In the genomic region with DNA sequence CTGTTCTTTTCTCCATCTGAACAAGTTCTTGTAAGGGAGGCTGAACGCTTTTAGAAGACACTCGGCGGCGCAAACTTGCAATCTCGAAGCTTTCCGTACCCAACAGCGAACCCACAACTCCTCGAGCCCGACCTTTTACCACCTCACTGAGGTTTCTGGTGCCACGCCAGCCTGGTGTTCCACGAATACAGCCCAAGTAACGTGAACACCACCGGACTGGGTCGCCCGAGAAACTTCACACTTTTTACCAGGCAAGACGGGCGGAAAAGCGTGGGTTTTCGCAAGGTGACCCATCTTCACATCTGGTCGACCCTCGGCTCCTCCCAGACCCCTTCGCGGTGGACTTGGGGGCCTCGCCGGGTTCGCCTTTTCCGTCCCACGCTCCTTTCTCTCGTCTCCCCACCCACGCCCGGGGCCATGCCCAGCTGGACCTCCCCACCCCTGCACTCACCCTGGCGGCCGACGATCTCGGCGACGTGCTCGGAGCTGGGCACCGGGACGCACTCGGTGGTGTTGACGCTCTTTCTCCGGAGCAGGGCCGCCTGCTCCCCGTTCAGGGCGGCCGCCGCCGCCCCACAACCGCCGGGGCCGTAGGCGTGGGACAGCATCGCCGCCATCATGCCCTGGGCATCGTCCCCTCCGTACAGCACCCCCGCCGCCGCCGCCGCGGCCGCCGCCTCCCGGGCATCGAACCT, we compare ENCODE assay signal across 8 cellular contexts. TPM values are rescaled to one million over a fixed set of nuclear protein-coding genes. Genes with fewer than 3 reads are reported as not detected.
DNase-seq lines count a peak whose midpoint lies in the region; ATAC-seq lines count a peak whose summit lies in the region.

No MANE protein-coding gene starts in this region.

- no peaks in the 10 kb centered on the region for H3K9me3 Mint-ChIP-seq in activated CD4-positive, alpha-beta memory T cell treated with anti-CD3 and anti-CD28 coated beads, Interleukin-2, amount 10 ng/mL, durations not matched to agents 7 days and 5 days

- H3K9ac ChIP-seq in HUES48 (ENCODE audit: low read depth, low read length) = peak overlapping the region; percentile 90

- CTCF ChIA-PET in activated CD4-positive, alpha-beta memory T cell treated with anti-CD3 and anti-CD28 coated beads, Interleukin-2, amount 10 ng/mL, durations not matched to agents 7 days and 5 days (lab: Charles Lee) = interaction anchor here (1.0 to 2.0 kb wide), 5 partner anchors 9 to 87 kb away, joined by 3 to 7 read pairs (median 5); no protein-coding TSS in a partner anchor

- peak overlapping the region; percentile 89 for H3K4me3 Mint-ChIP-seq in activated CD4-positive, alpha-beta memory T cell treated with anti-CD3 and anti-CD28 coated beads, Interleukin-2, amount 10 ng/mL, durations not matched to agents 7 days and 5 days

- peaks cover 41% of the 10 kb centered on the region for H3K4me1 Mint-ChIP-seq in activated CD4-positive, alpha-beta memory T cell treated with anti-CD3 and anti-CD28 coated beads, Interleukin-2, amount 10 ng/mL, durations not matched to agents 7 days and 5 days

- peaks cover 22% of the 10 kb centered on the region for H3K36me3 ChIP-seq in HUES48 (ENCODE audit: control insufficient read depth, insufficient read depth, low read length)

- H3K4me1 ChIP-seq in HUES48 (ENCODE audit: control insufficient read depth, insufficient read depth, low read length) = peaks cover 36% of the 10 kb centered on the region

- POLR2A ChIA-PET in activated CD4-positive, alpha-beta memory T cell treated with anti-CD3 and anti-CD28 coated beads, Interleukin-2, amount 10 ng/mL, durations not matched to agents 7 days and 5 days (lab: Charles Lee) = interaction anchor here (1.1 to 8.5 kb wide), 17 partner anchors 9 to 318 kb away, joined by 3 to 87 read pairs (median 14); a partner anchor contains a TSS

- H3K27me3 ChIP-seq in HUES48 (ENCODE audit: control insufficient read depth, insufficient read depth, low read length) = no peaks in the 10 kb centered on the region

- H3K9me3 ChIP-seq in HUES48 (ENCODE audit: control insufficient read depth, insufficient read depth, low read length) = no peaks in the 10 kb centered on the region

- H3K4me3 ChIP-seq in HUES48 (ENCODE audit: low read depth, low read length) = peak overlapping the region; percentile 87

- ATAC-seq in HG02870 (IDR thresholded peaks at IDR 0.05; ENCODE audit: unreplicated experiment) = no peak

- peak overlapping the region; percentile 97 for H3K27ac Mint-ChIP-seq in activated CD4-positive, alpha-beta memory T cell treated with anti-CD3 and anti-CD28 coated beads, Interleukin-2, amount 10 ng/mL, durations not matched to agents 7 days and 5 days

- peak; percentile 16 for DNase-seq in NCI-H2171 (lab: John Stamatoyannopoulos, UW)
- no peak for DNase-seq in NCI-H2171 treated with DMSO at 0.1 percent for 48 hours (lab: John Stamatoyannopoulos, UW)
- DNase-seq in activated CD4-positive, alpha-beta memory T cell treated with anti-CD3 and anti-CD28 coated beads, Interleukin-2, amount 10 ng/mL, durations not matched to agents 7 days and 5 days = peak; percentile 63
- DNase-seq in effector CD8-positive, alpha-beta T cell (lab: John Stamatoyannopoulos, UW) = peak; percentile 12
- DNase-seq in midbrain (lab: John Stamatoyannopoulos, UW) = peak; percentile 48
- DNase-seq in stimulated activated CD8-positive, alpha-beta memory T cell treated with anti-CD3 and anti-CD28 coated beads, Interleukin-4, amount 100 ng/mL, for 1 hour (ENCODE audit: low read depth in 2 of 2, low spot score in 1 of 2) = peak; percentile 7 to 29

- peak overlapping the region; percentile 71 for H3K27ac ChIP-seq in HUES48 (ENCODE audit: low read depth, low read length)

- H3K27me3 Mint-ChIP-seq in activated CD4-positive, alpha-beta memory T cell treated with anti-CD3 and anti-CD28 coated beads, Interleukin-2, amount 10 ng/mL, durations not matched to agents 7 days and 5 days = no peaks in the 10 kb centered on the region

- peaks cover 17% of the 10 kb centered on the region for H3K36me3 Mint-ChIP-seq in activated CD4-positive, alpha-beta memory T cell treated with anti-CD3 and anti-CD28 coated beads, Interleukin-2, amount 10 ng/mL, durations not matched to agents 7 days and 5 days (ENCODE audit: low read depth)

RNA-seq across cellular contexts. Expression of a gene that starts 1.2 kb away (rescaled TPM):
- 10 to 100 TPM; 55.4 to 62.6 TPM for total RNA-seq in activated CD4-positive, alpha-beta memory T cell treated with anti-CD3 and anti-CD28 coated beads, Interleukin-2, amount 10 ng/mL, durations not matched to agents 7 days and 5 days
